In genomic region chr20:37987602-37988290, GRCh38 we compare ENCODE assay signal across 16 cellular contexts. TPM values are rescaled to one million over a fixed set of nuclear protein-coding genes. Genes with fewer than 3 reads are reported as not detected.
A peak's percentile ranks its signal among the peaks of the same experiment; 100 is the strongest.
DNase-seq lines count a peak whose midpoint lies in the region; ATAC-seq and TF ChIP-seq lines count a peak whose summit lies in the region.
"Had no signal": no experiment of that assay in that cellular context is flagged by ENCODE, and none has a peak within 500 bp of the region (broad histone marks: within the 10 kb centered on the region; RNA-seq: fewer than 3 reads in every experiment).

No MANE protein-coding gene starts in this region.

- WGBS in heart right ventricle, 2 donors, result 62 to 75% methylated on average over 12 of the region's 12 CpGs
- 84% methylated on average over 12 of the region's 12 CpGs for WGBS in esophagus muscularis mucosa

- no peak overlapping the region for H3K4me3 ChIP-seq in heart right ventricle
- H3K4me3 ChIP-seq in esophagus muscularis mucosa, result no peak overlapping the region
- H3K4me3 ChIP-seq in upper lobe of right lung, result no peak overlapping the region
- H3K4me3 ChIP-seq: breast epithelium, GM12878, GM23248, mucosa of descending colon, skin epidermis had no signal

- H3K4me1 ChIP-seq in heart right ventricle (peaks cover 48 to 90% (median 69%) of the 10 kb centered on the region in 9 donors), esophagus muscularis mucosa (peaks cover 76 to 78% (median 77%) of the 10 kb centered on the region in 4 donors), upper lobe of right lung (peaks cover 66% of the 10 kb centered on the region)

- H3K9me3 ChIP-seq in heart right ventricle (no peaks in the 10 kb centered on the region), esophagus muscularis mucosa (no peaks in the 10 kb centered on the region), upper lobe of right lung (no peaks in the 10 kb centered on the region)
- H3K9me3 ChIP-seq: breast epithelium, mucosa of descending colon had no signal

- peak overlapping the region; percentile 68 for H3K27ac Mint-ChIP-seq in nephron progenitor cell

- H3K27me3 Mint-ChIP-seq in nephron progenitor cell (ENCODE audit: low read depth, poor library complexity), result peaks cover 5% of the 10 kb centered on the region

- H3K27ac ChIP-seq in heart right ventricle, result peak overlapping the region; percentile 54 to 88 (median 80)
- peak overlapping the region; percentile 57 to 76 (median 72) for H3K27ac ChIP-seq in esophagus muscularis mucosa (replicated peaks in 1 of 4)
- H3K27ac ChIP-seq in upper lobe of right lung, result peak overlapping the region; percentile 74
- H3K27ac ChIP-seq: GM23248 had no signal

- TF ChIP-seq EP300 in esophagus muscularis mucosa (IDR thresholded peaks at IDR 0.05), result no peak

- TF ChIP-seq CTCF in heart right ventricle (IDR thresholded peaks at IDR 0.05) (no peak), esophagus muscularis mucosa (IDR thresholded peaks at IDR 0.05) (no peak), nephron progenitor cell (IDR thresholded peaks at IDR 0.05) (no peak), upper lobe of right lung (IDR thresholded peaks at IDR 0.05) (no peak)

- intact Hi-C loops in heart right ventricle (cut with DNase I), result loop anchor here in 3 of 10 donors (2.0 to 10.0 kb wide), 3 partner anchors 85 to 293 kb away; partner anchors contain the start of genes VSTM2L (in 2 of the 3) and CTNNBL1 (in 1 of the 3)
- intact Hi-C loops in cardiac septum (cut with DNase I), result no loop called here
- intact Hi-C loops in esophagus muscularis mucosa (cut with DNase I), result loop anchor here (10.0 kb wide), 1 partner anchor 573 kb away; no protein-coding TSS in a partner anchor
- intact Hi-C loops in upper lobe of right lung (cut with DNase I), result no loop called here

- TF ChIP-seq POLR2A in esophagus muscularis mucosa (IDR thresholded peaks at IDR 0.05; ENCODE audit: low read depth), result no peak

- ATAC-seq in heart right ventricle (no peak), upper lobe of right lung (no peak), GM21717 (IDR thresholded peaks at IDR 0.05; ENCODE audit: unreplicated experiment) (no peak)
- ATAC-seq: activated CD4-positive, CD25-positive, alpha-beta regulatory T cell treated with anti-CD3 and anti-CD28 coated beads, Interleukin-2, amount 50 U/mL, for 24 hours; GM12878 had no signal

- peaks cover 38% of the 10 kb centered on the region for H3K36me3 Mint-ChIP-seq in nephron progenitor cell (ENCODE audit: low read depth)

- H3K36me3 ChIP-seq in heart right ventricle (peaks cover 0 to 55% (median 0%) of the 10 kb centered on the region in 9 donors), esophagus muscularis mucosa (peaks cover 0 to 15% (median 6%) of the 10 kb centered on the region in 4 donors), upper lobe of right lung (peaks cover 11% of the 10 kb centered on the region)
- H3K36me3 ChIP-seq: breast epithelium had no signal

- DNase-seq in heart right ventricle (no peak), cardiac septum (ENCODE audit: low spot score) (no peak), esophagus muscularis mucosa (ENCODE audit: extremely low spot score) (no peak), nephron progenitor cell (no peak), upper lobe of right lung (no peak), globus pallidus (ENCODE audit: low spot score) (no peak)
- DNase-seq in activated CD4-positive, alpha-beta T cell treated with anti-CD3 and anti-CD28 coated beads, Interleukin-2, amount 50 U/mL, for 1 hour, result no peak
- DNase-seq: DMS79, NCI-H2081 treated with DMSO at 0.1 percent for 48 hours had no signal

- H3K9me3 Mint-ChIP-seq in nephron progenitor cell, result no peaks in the 10 kb centered on the region

- peaks cover 38% of the 10 kb centered on the region for H3K4me1 Mint-ChIP-seq in nephron progenitor cell

- H3K27me3 ChIP-seq in heart right ventricle (no peaks in the 10 kb centered on the region), esophagus muscularis mucosa (no peaks in the 10 kb centered on the region), upper lobe of right lung (no peaks in the 10 kb centered on the region)
- H3K27me3 ChIP-seq: breast epithelium had no signal

- H3K4me3 Mint-ChIP-seq in nephron progenitor cell, result no peak overlapping the region

RNA-seq across cellular contexts. Expression of gene TTI1, which starts 45.5 kb away (rescaled TPM):
- total RNA-seq in heart right ventricle (10 to 100 TPM in 8 of 10 donors, 1 to 10 TPM in 2; 9.1 to 14.8 (median 11.3) TPM), cardiac septum (11.4 TPM), esophagus muscularis mucosa (10 to 100 TPM; 11.3 to 14.3 (median 12.4) TPM), upper lobe of right lung (16.3 TPM)
- polyA plus RNA-seq in heart right ventricle, result 10 to 100 TPM in 1 of 2 donors, 1 to 10 TPM in 1; 8.3 to 10.4 TPM

RNA-seq across cellular contexts. Expression of gene RPRD1B, which starts 45.8 kb away (rescaled TPM):
- total RNA-seq in heart right ventricle (10 to 100 TPM; 40.6 to 78.1 (median 48.8) TPM), cardiac septum (62.2 TPM), esophagus muscularis mucosa (10 to 100 TPM; 26.7 to 39.5 (median 33.8) TPM), upper lobe of right lung (33.1 TPM)
- 10 to 100 TPM; 10.4 to 14.5 TPM for polyA plus RNA-seq in heart right ventricle
